ENCODE assay signal across 1 cellular context in the genomic region with DNA sequence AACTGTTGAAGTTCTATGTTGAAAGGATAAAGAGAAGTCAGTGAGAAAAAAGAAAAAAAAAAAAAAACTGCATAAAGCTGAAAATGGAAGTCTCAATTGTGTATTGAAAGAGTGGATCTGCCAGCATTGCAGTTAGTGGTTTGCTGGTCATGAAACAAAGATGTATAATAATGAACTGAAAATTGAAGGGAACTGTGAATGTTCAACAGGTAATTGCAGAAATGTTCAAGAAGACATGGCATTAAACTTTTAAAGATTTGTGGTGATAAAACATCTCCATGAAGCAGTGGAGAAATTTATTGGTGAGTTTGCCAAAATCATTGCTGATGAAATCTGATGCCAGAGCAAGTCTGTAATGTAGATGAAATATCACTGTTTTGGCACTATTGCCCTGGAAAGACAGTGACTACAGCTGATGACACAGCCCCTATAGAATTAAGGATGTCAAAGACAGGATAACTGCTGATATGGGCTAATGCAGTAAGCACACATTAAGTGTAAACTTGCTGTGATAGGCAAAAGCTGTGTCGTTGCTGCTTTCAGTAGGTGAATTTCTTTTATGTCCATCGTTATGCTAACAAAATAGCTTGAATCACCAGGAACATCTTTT.
TF ChIP-seq lines count a peak whose summit lies in the region.

No MANE protein-coding gene starts in this region.

TF ChIP-seq in SK-N-SH, 30 proteins besides CTCF, POLR2A, EP300 and RAD21 (continued from another document):
- TF ChIP-seq, protein P1, sequence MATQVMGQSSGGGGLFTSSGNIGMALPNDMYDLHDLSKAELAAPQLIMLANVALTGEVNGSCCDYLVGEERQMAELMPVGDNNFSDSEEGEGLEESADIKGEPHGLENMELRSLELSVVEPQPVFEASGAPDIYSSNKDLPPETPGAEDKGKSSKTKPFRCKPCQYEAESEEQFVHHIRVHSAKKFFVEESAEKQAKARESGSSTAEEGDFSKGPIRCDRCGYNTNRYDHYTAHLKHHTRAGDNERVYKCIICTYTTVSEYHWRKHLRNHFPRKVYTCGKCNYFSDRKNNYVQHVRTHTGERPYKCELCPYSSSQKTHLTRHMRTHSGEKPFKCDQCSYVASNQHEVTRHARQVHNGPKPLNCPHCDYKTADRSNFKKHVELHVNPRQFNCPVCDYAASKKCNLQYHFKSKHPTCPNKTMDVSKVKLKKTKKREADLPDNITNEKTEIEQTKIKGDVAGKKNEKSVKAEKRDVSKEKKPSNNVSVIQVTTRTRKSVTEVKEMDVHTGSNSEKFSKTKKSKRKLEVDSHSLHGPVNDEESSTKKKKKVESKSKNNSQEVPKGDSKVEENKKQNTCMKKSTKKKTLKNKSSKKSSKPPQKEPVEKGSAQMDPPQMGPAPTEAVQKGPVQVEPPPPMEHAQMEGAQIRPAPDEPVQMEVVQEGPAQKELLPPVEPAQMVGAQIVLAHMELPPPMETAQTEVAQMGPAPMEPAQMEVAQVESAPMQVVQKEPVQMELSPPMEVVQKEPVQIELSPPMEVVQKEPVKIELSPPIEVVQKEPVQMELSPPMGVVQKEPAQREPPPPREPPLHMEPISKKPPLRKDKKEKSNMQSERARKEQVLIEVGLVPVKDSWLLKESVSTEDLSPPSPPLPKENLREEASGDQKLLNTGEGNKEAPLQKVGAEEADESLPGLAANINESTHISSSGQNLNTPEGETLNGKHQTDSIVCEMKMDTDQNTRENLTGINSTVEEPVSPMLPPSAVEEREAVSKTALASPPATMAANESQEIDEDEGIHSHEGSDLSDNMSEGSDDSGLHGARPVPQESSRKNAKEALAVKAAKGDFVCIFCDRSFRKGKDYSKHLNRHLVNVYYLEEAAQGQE (IDR thresholded peaks at IDR 0.05; ENCODE audit: low read depth, low read length), result no peak
- TF ChIP-seq, protein P2, sequence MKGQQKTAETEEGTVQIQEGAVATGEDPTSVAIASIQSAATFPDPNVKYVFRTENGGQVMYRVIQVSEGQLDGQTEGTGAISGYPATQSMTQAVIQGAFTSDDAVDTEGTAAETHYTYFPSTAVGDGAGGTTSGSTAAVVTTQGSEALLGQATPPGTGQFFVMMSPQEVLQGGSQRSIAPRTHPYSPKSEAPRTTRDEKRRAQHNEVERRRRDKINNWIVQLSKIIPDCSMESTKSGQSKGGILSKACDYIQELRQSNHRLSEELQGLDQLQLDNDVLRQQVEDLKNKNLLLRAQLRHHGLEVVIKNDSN (IDR thresholded peaks at IDR 0.05; ENCODE audit: borderline replicate concordance, low read depth), result no peak
- TF ChIP-seq, protein P3, sequence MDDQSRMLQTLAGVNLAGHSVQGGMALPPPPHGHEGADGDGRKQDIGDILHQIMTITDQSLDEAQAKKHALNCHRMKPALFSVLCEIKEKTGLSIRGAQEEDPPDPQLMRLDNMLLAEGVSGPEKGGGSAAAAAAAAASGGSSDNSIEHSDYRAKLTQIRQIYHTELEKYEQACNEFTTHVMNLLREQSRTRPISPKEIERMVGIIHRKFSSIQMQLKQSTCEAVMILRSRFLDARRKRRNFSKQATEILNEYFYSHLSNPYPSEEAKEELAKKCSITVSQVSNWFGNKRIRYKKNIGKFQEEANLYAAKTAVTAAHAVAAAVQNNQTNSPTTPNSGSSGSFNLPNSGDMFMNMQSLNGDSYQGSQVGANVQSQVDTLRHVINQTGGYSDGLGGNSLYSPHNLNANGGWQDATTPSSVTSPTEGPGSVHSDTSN (IDR thresholded peaks at IDR 0.05), result peak; percentile 24; the same call in 1 of the 2 replicates
